ENCODE assay signal across 19 cellular contexts in the genomic region with DNA sequence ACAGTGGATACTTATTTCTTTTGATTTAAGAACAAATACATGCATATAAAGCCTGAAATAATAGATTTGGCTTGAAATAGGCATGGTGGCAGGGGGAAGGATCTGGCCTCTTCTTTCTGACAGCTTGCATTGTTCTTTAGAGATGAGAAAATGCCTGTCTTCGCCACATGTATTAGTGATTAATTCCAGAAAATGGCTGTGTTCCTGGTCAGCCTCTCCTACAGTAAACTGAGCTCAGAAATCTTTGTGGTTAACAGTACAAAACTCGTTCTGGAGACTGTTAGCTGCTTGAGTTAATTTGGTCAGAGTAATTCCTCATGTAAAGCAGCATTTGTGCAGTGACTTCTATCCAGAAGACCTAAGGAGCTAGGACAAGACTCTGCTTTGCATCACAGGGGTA.
"Had no signal": no experiment of that assay in that cellular context is flagged by ENCODE, and none has a peak within 500 bp of the region (broad histone marks: within the 10 kb centered on the region; RNA-seq: fewer than 3 reads in every experiment).

No MANE protein-coding gene starts in this region.

- H3K27me3 ChIP-seq: cardiac muscle cell, spleen, upper lobe of right lung had no signal

- H3K9me3 ChIP-seq: prostate gland, spleen, upper lobe of right lung had no signal

- H3K27ac ChIP-seq: cardiac muscle cell, prostate gland, spleen, upper lobe of right lung had no signal

- H3K36me3 ChIP-seq: cardiac muscle cell, prostate gland, spleen, upper lobe of right lung had no signal

- DNase-seq: activated B cell treated with CpG ODN at 0.5 μM for 24 hours; activated CD4-positive, alpha-beta T cell treated with anti-CD3 and anti-CD28 coated beads for 36 hours; activated CD4-positive, alpha-beta T cell treated with anti-CD3 and anti-CD28 coated beads, Interleukin-2, amount 50 U/mL, for 4 hours; activated CD8-positive, alpha-beta memory T cell treated with anti-CD3 and anti-CD28 coated beads for 24 hours; activated CD8-positive, alpha-beta memory T cell treated with anti-CD3 and anti-CD28 coated beads, Interleukin-2, amount 50 U/mL, for 4 hours; activated T-cell treated with anti-CD3 and anti-CD28 coated beads, Interleukin-2, amount 50 U/mL, for 24 hours; aorta; cortex of kidney; hippocampal formation; left cardiac atrium; naive B cell; spleen; stimulated activated CD4-positive, alpha-beta T cell treated with anti-CD3 and anti-CD28 coated beads, Interleukin-4, amount 100 ng/mL, for 4 hours; stimulated activated naive CD8-positive, alpha-beta T cell treated with anti-CD3 and anti-CD28 coated beads, Interleukin-15, Interleukin-2, amounts not matched to agents 100 U/mL and 50 U/mL, for 24 hours; SW 1271; T-helper 17 cell; upper lobe of right lung had no signal

- H3K4me3 ChIP-seq: cardiac muscle cell, prostate gland, spleen, upper lobe of right lung had no signal

- H3K4me1 ChIP-seq: prostate gland, spleen, upper lobe of right lung had no signal
